In genomic region chr1:240256836-240257503, GRCh38 we compare ENCODE assay signal across 20 cellular contexts.
DNase-seq lines count a peak whose midpoint lies in the region; FAIRE-seq and TF ChIP-seq lines count a peak whose summit lies in the region.
"Had no signal": no experiment of that assay in that cellular context is flagged by ENCODE, and none has a peak within 500 bp of the region (broad histone marks: within the 10 kb centered on the region; RNA-seq: fewer than 3 reads in every experiment).

No MANE protein-coding gene starts in this region.

- H3K9ac ChIP-seq in adipocyte (ENCODE audit: low read length), result peak overlapping the region; percentile 21

- no peaks in the 10 kb centered on the region for H3K27me3 ChIP-seq in adipocyte (replicated peaks; ENCODE audit: control insufficient read depth, insufficient read depth, low read length)
- H3K27me3 ChIP-seq: MG63, SJCRH30 had no signal

- H3K36me3 ChIP-seq in adipocyte (ENCODE audit: control insufficient read depth, insufficient read depth, low read length, severe bottlenecking), result no peaks in the 10 kb centered on the region
- H3K36me3 ChIP-seq: HAP-1, SJCRH30 had no signal

- H3K9me3 Mint-ChIP-seq in nephron progenitor cell, result peaks cover 22% of the 10 kb centered on the region
- H3K9me3 Mint-ChIP-seq: GM23338 had no signal

- no peak for TF ChIP-seq CTCF in nephron progenitor cell (IDR thresholded peaks at IDR 0.05)

- no peak for TF ChIP-seq POLR2A in H54 (IDR thresholded peaks at IDR 0.05; ENCODE audit: low read depth, low read length)

- no peaks in the 10 kb centered on the region for H3K4me1 Mint-ChIP-seq in nephron progenitor cell
- H3K4me1 Mint-ChIP-seq: GM23338 had no signal

- peak; percentile 23 for FAIRE-seq in H54 (lab: Jason Lieb, UNC)
- FAIRE-seq: GM18507 had no signal

- no peak overlapping the region for H3K4me3 Mint-ChIP-seq in nephron progenitor cell
- H3K4me3 Mint-ChIP-seq: GM23338 had no signal

- H3K27me3 Mint-ChIP-seq in nephron progenitor cell (ENCODE audit: low read depth, poor library complexity), result peaks cover 4% of the 10 kb centered on the region

- H3K9me3 ChIP-seq in adipocyte (ENCODE audit: control insufficient read depth, low read length), result no peaks in the 10 kb centered on the region
- H3K9me3 ChIP-seq: HAP-1, MG63, SJCRH30 had no signal

- peaks cover 25% of the 10 kb centered on the region for H3K4me1 ChIP-seq in adipocyte (ENCODE audit: control insufficient read depth, insufficient read depth, low read length)
- H3K4me1 ChIP-seq: HAP-1, SJCRH30 had no signal

- H3K27ac Mint-ChIP-seq in nephron progenitor cell, result peak overlapping the region; percentile 52
- H3K27ac Mint-ChIP-seq: GM23338 had no signal

- H3K4me3 ChIP-seq in adipocyte (ENCODE audit: low read length), result no peak overlapping the region
- H3K4me3 ChIP-seq: GM23338, HAP-1, MG63, SJCRH30 had no signal

- H3K36me3 Mint-ChIP-seq in nephron progenitor cell (ENCODE audit: low read depth), result no peaks in the 10 kb centered on the region

- no peak for DNase-seq in H54 (ENCODE audit: insufficient read length, low spot score)
- DNase-seq in adipocyte (ENCODE audit: low read depth), result no peak
- no peak for DNase-seq in nephron progenitor cell
- DNase-seq in NOMO-1 (lab: John Stamatoyannopoulos, UW; ENCODE audit: unreplicated experiment in 2 of 2), result no peak
- DNase-seq in GM19238 (ENCODE audit: insufficient read length, low spot score), result no peak
- no peak for DNase-seq in iPS-NIHi11 (ENCODE audit: low spot score)
- DNase-seq in mesenteric fat pad (ENCODE audit: low spot score), result no peak
- DNase-seq: Kasumi-1, MG63, NCI-H1105 treated with DMSO at 0.1 percent for 48 hours, NCI-H146, NCI-H1930, NCI-H2107, NCI-H524, NCI-H748 treated with DMSO at 0.1 percent for 48 hours, PC-3, SJCRH30 had no signal
